32 cellular contexts compared by ENCODE assay signal in genomic region chr2:218839893-218840292, GRCh38. TPM values are rescaled to one million over a fixed set of nuclear protein-coding genes. Genes with fewer than 3 reads are reported as not detected.
"Had no signal": no experiment of that assay in that cellular context is flagged by ENCODE, and none has a peak within 500 bp of the region (broad histone marks: within the 10 kb centered on the region; RNA-seq: fewer than 3 reads in every experiment).

No MANE protein-coding gene starts in this region.

- H3K4me3 ChIP-seq: esophagus muscularis mucosa, gastroesophageal sphincter, right atrium auricular region, spleen, testis, transverse colon had no signal

- ATAC-seq: activated CD4-positive, alpha-beta T cell treated with anti-CD3 and anti-CD28 coated beads for 36 hours; activated T-cell treated with anti-CD3 and anti-CD28 coated beads, Interleukin-2, amount 50 U/mL, for 72 hours; gastroesophageal sphincter; left colon; naive thymus-derived CD4-positive, alpha-beta T cell had no signal

- H3K27me3 ChIP-seq: brain microvascular endothelial cell, right atrium auricular region, testis had no signal

- H2AFZ ChIP-seq: parathyroid adenoma had no signal

- H3K27ac Mint-ChIP-seq: activated CD4-positive, alpha-beta T cell treated with anti-CD3 and anti-CD28 coated beads for 36 hours; activated naive CD8-positive, alpha-beta T cell; activated T-cell treated with anti-CD3 and anti-CD28 coated beads, Interleukin-2, amount 50 U/mL, for 72 hours; mesothelial cell of epicardium; naive thymus-derived CD4-positive, alpha-beta T cell; T-helper 2 cell treated with Interferon-gamma antibody and Interleukin-4, amounts not matched to agents 5 μg/mL and 100 μg/mL, for 36 hours had no signal

- DNase-seq: activated CD4-positive, alpha-beta T cell treated with anti-CD3 and anti-CD28 coated beads for 36 hours; activated CD4-positive, alpha-beta T cell treated with anti-CD3 and anti-CD28 coated beads, Interleukin-2, amount 50 U/mL, for 4 hours; activated CD4-positive, CD25-positive, alpha-beta regulatory T cell; activated naive CD4-positive, alpha-beta T cell; activated T-cell treated with anti-CD3 and anti-CD28 coated beads for 4 hours; activated T-cell treated with anti-CD3 and anti-CD28 coated beads, Interleukin-2, amount 50 U/mL, for 72 hours; amniotic stem cell; caudate nucleus; hippocampal formation; kidney; left colon; naive thymus-derived CD4-positive, alpha-beta T cell; nucleus accumbens; stimulated activated naive CD4-positive, alpha-beta T cell treated with Interleukin-2 at 50 U/mL for 16 hours; T-helper 1 cell; testis; transverse colon had no signal

- H3K4me3 Mint-ChIP-seq: activated CD4-positive, alpha-beta T cell treated with anti-CD3 and anti-CD28 coated beads for 36 hours; activated naive CD8-positive, alpha-beta T cell; activated T-cell treated with anti-CD3 and anti-CD28 coated beads, Interleukin-2, amount 50 U/mL, for 72 hours; mesothelial cell of epicardium; naive thymus-derived CD4-positive, alpha-beta T cell; T-helper 2 cell treated with Interferon-gamma antibody and Interleukin-4, amounts not matched to agents 5 μg/mL and 100 μg/mL, for 36 hours had no signal

- H3K9me3 ChIP-seq: testis had no signal

- H3K36me3 ChIP-seq: brain microvascular endothelial cell, esophagus muscularis mucosa, gastroesophageal sphincter, right atrium auricular region, spleen had no signal

- H3K27ac ChIP-seq: brain microvascular endothelial cell, esophagus muscularis mucosa, gastroesophageal sphincter, parathyroid adenoma, right atrium auricular region, testis, transverse colon had no signal

- H3K79me2 ChIP-seq: parathyroid adenoma had no signal

- H3K4me1 Mint-ChIP-seq: activated CD4-positive, alpha-beta T cell treated with anti-CD3 and anti-CD28 coated beads for 36 hours had no signal

- H3K4me1 ChIP-seq: esophagus muscularis mucosa, gastroesophageal sphincter, parathyroid adenoma, right atrium auricular region, testis, transverse colon had no signal

- H3K9ac ChIP-seq: parathyroid adenoma had no signal

RNA-seq across cellular contexts. Expression of gene PRKAG3, which starts 8.3 kb away (rescaled TPM):
- total RNA-seq: activated CD4-positive, alpha-beta T cell treated with anti-CD3 and anti-CD28 coated beads for 36 hours; activated T-cell treated with anti-CD3 and anti-CD28 coated beads, Interleukin-2, amount 50 U/mL, for 72 hours; astrocyte; chondrocyte; esophagus muscularis mucosa; gastroesophageal sphincter; kidney; left colon; liver; naive thymus-derived CD4-positive, alpha-beta T cell; pulmonary artery endothelial cell; spleen; transverse colon had no signal
- polyA plus RNA-seq: naive thymus-derived CD4-positive, alpha-beta T cell; neural cell; spleen; urinary bladder had no signal

RNA-seq across cellular contexts. Expression of gene WNT6, which starts 19.7 kb away (rescaled TPM):
- total RNA-seq: chondrocyte, pulmonary artery endothelial cell had no signal
- polyA plus RNA-seq: neural cell had no signal

RNA-seq across cellular contexts. Expression of gene WNT10A, which starts 40.8 kb away (rescaled TPM):
- total RNA-seq: chondrocyte, gastroesophageal sphincter, pulmonary artery endothelial cell had no signal

RNA-seq across cellular contexts. Expression of gene CYP27A1, which starts 57.9 kb away (rescaled TPM):
- polyA plus RNA-seq: neural cell had no signal
